Comparison of ENCODE assay signal across 19 cellular contexts in the genomic region with DNA sequence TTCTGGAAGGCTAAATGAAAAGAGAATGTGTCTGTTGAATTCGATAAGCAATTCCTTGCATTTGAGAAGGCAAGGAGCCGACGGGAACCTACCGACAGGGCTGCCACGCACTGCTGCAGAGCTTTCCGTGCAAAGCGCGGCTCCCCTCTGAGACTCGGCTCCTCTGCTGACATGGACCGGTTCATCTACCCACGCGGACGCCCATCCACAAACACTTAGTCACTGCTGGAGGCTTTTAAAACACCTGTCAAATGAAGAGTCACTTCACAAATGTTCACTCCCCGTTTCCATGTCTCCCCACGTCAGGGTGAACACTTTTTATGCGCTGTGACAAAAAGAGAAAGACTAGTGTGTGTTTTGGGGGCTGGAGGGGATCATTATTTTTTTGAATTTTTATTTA. TPM values are rescaled to one million over a fixed set of nuclear protein-coding genes. Genes with fewer than 3 reads are reported as not detected.
DNase-seq lines count a peak whose midpoint lies in the region; ATAC-seq and TF ChIP-seq lines count a peak whose summit lies in the region.
"Had no signal": no experiment of that assay in that cellular context is flagged by ENCODE, and none has a peak within 500 bp of the region (broad histone marks: within the 10 kb centered on the region; RNA-seq: fewer than 3 reads in every experiment).

No MANE protein-coding gene starts in this region.

- peak; percentile 52 for DNase-seq in activated CD4-positive, alpha-beta T cell treated with anti-CD3 and anti-CD28 coated beads for 48 hours
- no peak for DNase-seq in activated CD4-positive, alpha-beta T cell treated with anti-CD3 and anti-CD28 coated beads, Interleukin-2, amount 10 ng/mL, durations not matched to agents 24 days and 14 days
- peak; percentile 23 for DNase-seq in stimulated activated naive CD4-positive, alpha-beta T cell treated with Interleukin-2 at 50 U/mL for 16 hours (lab: John Stamatoyannopoulos, UW)
- no peak for DNase-seq in stimulated activated naive CD4-positive, alpha-beta T cell (lab: John Stamatoyannopoulos, UW)
- DNase-seq in chondrocyte (ENCODE audit: low spot score) (no peak), natural killer cell (no peak)
- no peak for DNase-seq in effector CD4-positive, alpha-beta T cell
- DNase-seq: DND-41; glutamatergic neuron; NCI-H1105; NCI-H446; NK-92 treated with Interleukin-12 subunit alpha and Interleukin-12 subunit beta, amount 100 ng/mL, for 24 hours; tibial artery had no signal

- intact Hi-C loops in activated CD4-positive, alpha-beta T cell treated with anti-CD3 and anti-CD28 coated beads, Interleukin-2, amount 10 ng/mL, durations not matched to agents 24 days and 14 days (cut with micrococcal nuclease), result loop anchor here (2.0 kb wide), 2 partner anchors 39 to 143 kb away; no protein-coding TSS in a partner anchor
- intact Hi-C loops in natural killer cell (cut with micrococcal nuclease), result no loop called here

- TF ChIP-seq CTCF in chondrocyte (IDR thresholded peaks at IDR 0.05), result no peak
- TF ChIP-seq CTCF in natural killer cell (IDR thresholded peaks at IDR 0.05), result no peak

- no peak overlapping the region for H3K27ac Mint-ChIP-seq in activated CD4-positive, alpha-beta T cell treated with anti-CD3 and anti-CD28 coated beads, Interleukin-2, amount 10 ng/mL, durations not matched to agents 24 days and 14 days
- peak overlapping the region; percentile 45 for H3K27ac Mint-ChIP-seq in chondrocyte (ENCODE audit: unreplicated experiment)
- H3K27ac Mint-ChIP-seq in natural killer cell, result no peak overlapping the region
- H3K27ac Mint-ChIP-seq: activated CD4-positive, alpha-beta T cell treated with anti-CD3 and anti-CD28 coated beads, Interleukin-2, amount 10 ng/mL, durations not matched to agents 7 days and 5 days had no signal

- ATAC-seq in GM18519 (IDR thresholded peaks at IDR 0.05; ENCODE audit: low FRiP score, unreplicated experiment) (no peak), natural killer cell (no peak)

- H3K27me3 Mint-ChIP-seq in activated CD4-positive, alpha-beta T cell treated with anti-CD3 and anti-CD28 coated beads, Interleukin-2, amount 10 ng/mL, durations not matched to agents 24 days and 14 days, result no peaks in the 10 kb centered on the region
- H3K27me3 Mint-ChIP-seq in chondrocyte (ENCODE audit: low read depth) (no peaks in the 10 kb centered on the region), natural killer cell (ENCODE audit: low read depth in 2 of 2) (peaks cover 36 to 38% of the 10 kb centered on the region in 2 donors)
- H3K27me3 Mint-ChIP-seq: activated CD4-positive, alpha-beta T cell treated with anti-CD3 and anti-CD28 coated beads, Interleukin-2, amount 10 ng/mL, durations not matched to agents 7 days and 5 days; CD4-positive, CD25-positive, alpha-beta regulatory T cell; central memory CD8-positive, alpha-beta T cell had no signal

- H3K4me1 Mint-ChIP-seq in activated CD4-positive, alpha-beta T cell treated with anti-CD3 and anti-CD28 coated beads, Interleukin-2, amount 10 ng/mL, durations not matched to agents 24 days and 14 days, result peaks cover 50% of the 10 kb centered on the region
- H3K4me1 Mint-ChIP-seq in chondrocyte (ENCODE audit: low read depth) (peaks cover 33% of the 10 kb centered on the region), natural killer cell (peaks cover 24 to 45% of the 10 kb centered on the region in 2 donors)

- peaks cover 4% of the 10 kb centered on the region for H3K36me3 Mint-ChIP-seq in activated CD4-positive, alpha-beta T cell treated with anti-CD3 and anti-CD28 coated beads, Interleukin-2, amount 10 ng/mL, durations not matched to agents 24 days and 14 days (ENCODE audit: low read depth)
- H3K36me3 Mint-ChIP-seq in chondrocyte (ENCODE audit: low read depth) (peaks cover 26% of the 10 kb centered on the region), natural killer cell (no peaks in the 10 kb centered on the region)

- no peaks in the 10 kb centered on the region for H3K9me3 Mint-ChIP-seq in activated CD4-positive, alpha-beta T cell treated with anti-CD3 and anti-CD28 coated beads, Interleukin-2, amount 10 ng/mL, durations not matched to agents 24 days and 14 days
- H3K9me3 Mint-ChIP-seq in chondrocyte (ENCODE audit: low read depth), result no peaks in the 10 kb centered on the region
- H3K9me3 Mint-ChIP-seq in natural killer cell, result no peaks in the 10 kb centered on the region
- H3K9me3 Mint-ChIP-seq: activated CD4-positive, alpha-beta T cell treated with anti-CD3 and anti-CD28 coated beads, Interleukin-2, amount 10 ng/mL, durations not matched to agents 7 days and 5 days; activated T-helper 1 cell treated with anti-CD3 and anti-CD28 coated beads, Interleukin-12 subunit alpha, Interleukin-12 subunit beta, Interleukin-2, Interleukin-4 antibody, amounts not matched to agents 30 ng/mL and 10 ng/mL and 1 ng/mL, durations not matched to agents 14 hours and 24 hours and 36 hours; CD4-positive, CD25-positive, alpha-beta regulatory T cell; central memory CD8-positive, alpha-beta T cell had no signal

- H3K4me3 Mint-ChIP-seq in activated CD4-positive, alpha-beta T cell treated with anti-CD3 and anti-CD28 coated beads, Interleukin-2, amount 10 ng/mL, durations not matched to agents 24 days and 14 days, result no peak overlapping the region
- H3K4me3 Mint-ChIP-seq in chondrocyte (ENCODE audit: unreplicated experiment), result no peak overlapping the region
- no peak overlapping the region for H3K4me3 Mint-ChIP-seq in natural killer cell
- H3K4me3 Mint-ChIP-seq: activated CD4-positive, alpha-beta T cell treated with anti-CD3 and anti-CD28 coated beads, Interleukin-2, amount 10 ng/mL, durations not matched to agents 7 days and 5 days; central memory CD8-positive, alpha-beta T cell had no signal

RNA-seq across cellular contexts. Expression of a gene that starts 32.0 kb away (rescaled TPM):
- not detected in 2 replicates for total RNA-seq in activated CD4-positive, alpha-beta T cell treated with anti-CD3 and anti-CD28 coated beads, Interleukin-2, amount 10 ng/mL, durations not matched to agents 24 days and 14 days
- total RNA-seq in chondrocyte, result 9.1 to 11.1 TPM (median 9.6 TPM) in 3 replicates
- total RNA-seq in natural killer cell, result 1 to 10 TPM in 1 of 3 donors, under 1 TPM in 2; 0.07 to 1.2 (median 0.27) TPM
- total RNA-seq: A673 had no signal

Comparison
In these comparisons a context has a peak if more than half of its experiments do, and no peak if none do; other contexts are left out.
1. DNase-seq: peak in activated CD4-positive, alpha-beta T cell treated with anti-CD3 and anti-CD28 coated beads for 48 hours (single experiment) and stimulated activated naive CD4-positive, alpha-beta T cell treated with Interleukin-2 at 50 U/mL for 16 hours (single experiment); none in activated CD4-positive, alpha-beta T cell treated with anti-CD3 and anti-CD28 coated beads, Interleukin-2, amount 10 ng/mL, durations not matched to agents 24 days and 14 days (single experiment), stimulated activated naive CD4-positive, alpha-beta T cell (0 of 6), chondrocyte (single experiment), natural killer cell (single experiment) and effector CD4-positive, alpha-beta T cell (single experiment).